19 cellular contexts compared by ENCODE assay signal in the genomic region with DNA sequence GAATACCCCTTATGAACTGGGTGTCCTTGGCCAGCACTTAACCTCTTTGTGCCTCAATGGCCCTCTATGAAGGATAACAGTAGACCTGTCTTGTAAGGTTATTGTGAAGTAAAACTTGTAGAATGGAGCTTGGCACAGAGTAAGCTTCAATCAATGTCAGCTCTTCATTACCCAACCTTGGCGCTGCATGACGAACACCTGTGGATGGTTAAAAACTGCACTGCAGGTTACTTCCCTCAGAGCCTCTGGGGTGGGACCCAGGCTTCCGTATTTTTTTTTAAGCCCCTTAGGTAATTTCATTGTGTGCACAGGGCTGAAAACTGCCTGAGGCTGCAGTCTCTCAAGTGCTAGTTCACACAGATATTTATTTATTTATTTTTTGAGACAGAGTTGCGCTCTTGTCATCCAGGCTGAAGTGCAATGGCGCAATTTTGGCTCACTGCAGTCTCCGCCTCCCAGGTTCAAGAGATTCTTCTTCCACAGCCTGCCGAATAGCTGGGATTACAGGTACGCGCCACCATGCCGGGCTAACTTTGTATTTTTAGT. TPM values are rescaled to one million over a fixed set of nuclear protein-coding genes. Genes with fewer than 3 reads are reported as not detected.
DNase-seq lines count a peak whose midpoint lies in the region; ATAC-seq and TF ChIP-seq lines count a peak whose summit lies in the region.
"Had no signal": no experiment of that assay in that cellular context is flagged by ENCODE, and none has a peak within 500 bp of the region (broad histone marks: within the 10 kb centered on the region; RNA-seq: fewer than 3 reads in every experiment).

No MANE protein-coding gene starts in this region.

- H3K9me3 Mint-ChIP-seq in memory B cell, result no peaks in the 10 kb centered on the region
- H3K9me3 Mint-ChIP-seq: CD8-positive, alpha-beta memory T cell had no signal

- H3K4me3 ChIP-seq in GM06990 (replicated peaks; ENCODE audit: low read depth, low read length) (no peak overlapping the region), ascending aorta (no peak overlapping the region)
- H3K4me3 ChIP-seq: HAP-1, PC-9, SJCRH30 had no signal

- peak; percentile 36 for ATAC-seq in memory B cell (ENCODE audit: low read depth)
- ATAC-seq: T-helper 17 cell had no signal

- H3K27ac Mint-ChIP-seq in memory B cell, result no peak overlapping the region
- H3K27ac Mint-ChIP-seq: T-helper 17 cell had no signal

- DNase-seq in DMS79 treated with DMSO at 0.1 percent for 48 hours (lab: John Stamatoyannopoulos, UW) (peak; percentile 15), GM06990 (ENCODE audit: extremely low read depth, insufficient read length) (peak; percentile 15), NCI-H345 treated with DMSO at 0.1 percent for 48 hours (lab: John Stamatoyannopoulos, UW; ENCODE audit: unreplicated experiment) (peak; percentile 65), memory B cell (ENCODE audit: low spot score in 2 of 2) (no peak), NCI-H1092 treated with DMSO at 0.1 percent for 48 hours (lab: John Stamatoyannopoulos, UW) (no peak), ascending aorta (ENCODE audit: low spot score in 2 of 2) (no peak), T-helper 1 cell (no peak)
- DNase-seq: ACHN; C1 segment of cervical spinal cord; CD8-positive, alpha-beta memory T cell; DMS53; NCI-H1694 treated with DMSO at 0.1 percent for 48 hours; NCI-H2107; NCI-H226; SJCRH30; T-helper 17 cell had no signal

- intact Hi-C loops in ascending aorta (cut with DNase I), result no loop called here

- H3K4me1 Mint-ChIP-seq in memory B cell, result peaks cover 24% of the 10 kb centered on the region

- no peaks in the 10 kb centered on the region for H3K27me3 Mint-ChIP-seq in memory B cell

- no peak overlapping the region for H3K27ac ChIP-seq in ascending aorta
- H3K27ac ChIP-seq: KMS-11, PC-9, SJCRH30 had no signal

- H3K4me1 ChIP-seq in ascending aorta, result peaks cover 0 to 5% of the 10 kb centered on the region in 2 donors
- H3K4me1 ChIP-seq: HAP-1, SJCRH30 had no signal

- TF ChIP-seq CTCF in GM06990 (IDR thresholded peaks at IDR 0.05; ENCODE audit: insufficient read depth, low read length, poor library complexity, severe bottlenecking) (no peak), ascending aorta (IDR thresholded peaks at IDR 0.05) (no peak)

- H3K9me3 ChIP-seq in ascending aorta, result no peaks in the 10 kb centered on the region
- H3K9me3 ChIP-seq: HAP-1, SJCRH30 had no signal

- H3K36me3 Mint-ChIP-seq in memory B cell, result no peaks in the 10 kb centered on the region
- H3K36me3 Mint-ChIP-seq: CD8-positive, alpha-beta memory T cell had no signal

- H3K27me3 ChIP-seq in GM06990 (replicated peaks; ENCODE audit: control insufficient read depth, insufficient read depth, low read length) (no peaks in the 10 kb centered on the region; the same call in 1 of the 2 replicates), ascending aorta (no peaks in the 10 kb centered on the region)

- H3K36me3 ChIP-seq in GM06990 (ENCODE audit: control insufficient read depth, insufficient read depth, low read length) (no peaks in the 10 kb centered on the region), ascending aorta (no peaks in the 10 kb centered on the region)
- H3K36me3 ChIP-seq: HAP-1, SJCRH30 had no signal

- no peak overlapping the region for H3K4me3 Mint-ChIP-seq in memory B cell
- H3K4me3 Mint-ChIP-seq: T-helper 17 cell had no signal

RNA-seq across cellular contexts. Expression of gene SLC23A2, which starts 42.8 kb away (rescaled TPM):
- 32.8 TPM for total RNA-seq in ascending aorta

Comparison
In these comparisons a context has a peak if more than half of its experiments do, and no peak if none do; other contexts are left out.
1. DNase-seq: peak in DMS79 treated with DMSO at 0.1 percent for 48 hours (single experiment), GM06990 (single experiment) and NCI-H345 treated with DMSO at 0.1 percent for 48 hours (single experiment); none in memory B cell (0 of 2), NCI-H1092 treated with DMSO at 0.1 percent for 48 hours (single experiment), ascending aorta (0 of 2) and T-helper 1 cell (0 of 5).